In the genomic region with DNA sequence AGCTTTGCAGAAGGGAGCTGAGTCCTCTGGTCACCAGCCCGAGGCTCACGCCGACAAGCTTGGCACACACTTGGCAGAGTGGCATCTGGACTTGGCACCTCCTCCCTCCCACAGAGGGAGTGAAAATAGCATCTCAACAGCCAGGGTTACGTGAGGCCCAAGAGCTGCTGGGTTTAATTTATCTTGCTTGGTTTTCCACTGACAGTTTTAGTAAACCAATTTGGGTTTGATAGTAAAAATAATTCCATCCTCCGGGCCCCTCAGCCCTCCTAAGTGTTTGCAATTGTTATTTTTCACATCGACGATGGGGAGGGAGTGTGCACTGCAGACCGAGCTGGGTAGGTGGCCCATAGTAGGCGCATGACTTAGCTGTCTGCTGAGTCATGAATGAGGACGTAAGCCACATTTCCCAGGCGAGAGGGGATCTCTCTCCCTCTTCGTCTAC, we compare ENCODE assay signal across 17 cellular contexts.
DNase-seq lines count a peak whose midpoint lies in the region; ATAC-seq, FAIRE-seq and TF ChIP-seq lines count a peak whose summit lies in the region.
"Had no signal": no experiment of that assay in that cellular context is flagged by ENCODE, and none has a peak within 500 bp of the region (broad histone marks: within the 10 kb centered on the region; RNA-seq: fewer than 3 reads in every experiment).

No MANE protein-coding gene starts in this region.

- H3K4me1 Mint-ChIP-seq in astrocyte (ENCODE audit: low read depth, unreplicated experiment) (peaks cover 19% of the 10 kb centered on the region), neural progenitor cell (no peaks in the 10 kb centered on the region)

- intact Hi-C loops in left ventricle myocardium inferior (cut with micrococcal nuclease) (no loop called here), testis (cut with DNase I; ENCODE audit: low total_unique reads) (no loop called here)

- TF ChIP-seq CTCF in astrocyte (IDR thresholded peaks at IDR 0.05; ENCODE audit: insufficient read depth, low read depth, low read length) (no peak), left ventricle myocardium inferior (IDR thresholded peaks at IDR 0.05; ENCODE audit: borderline replicate concordance) (no peak), testis (IDR thresholded peaks at IDR 0.05) (no peak), neural progenitor cell (IDR thresholded peaks at IDR 0.05) (no peak)

- peak overlapping the region; percentile 88 for H3K27ac Mint-ChIP-seq in astrocyte (ENCODE audit: unreplicated experiment)
- no peak overlapping the region for H3K27ac Mint-ChIP-seq in neural progenitor cell

- H3K4me3 Mint-ChIP-seq in astrocyte (ENCODE audit: unreplicated experiment) (no peak overlapping the region), neural progenitor cell (no peak overlapping the region)

- peaks cover 18% of the 10 kb centered on the region for H3K4me1 ChIP-seq in astrocyte (ENCODE audit: insufficient read depth, low read length)
- H3K4me1 ChIP-seq in left ventricle myocardium inferior: peaks cover 8% of the 10 kb centered on the region
- no peaks in the 10 kb centered on the region for H3K4me1 ChIP-seq in testis
- H3K4me1 ChIP-seq in neural progenitor cell: no peaks in the 10 kb centered on the region
- H3K4me1 ChIP-seq: HAP-1, parathyroid adenoma, thyroid gland had no signal

- no peaks in the 10 kb centered on the region for H3K36me3 ChIP-seq in astrocyte (ENCODE audit: insufficient read depth, low read length)
- H3K36me3 ChIP-seq in left ventricle myocardium inferior: no peaks in the 10 kb centered on the region
- no peaks in the 10 kb centered on the region for H3K36me3 ChIP-seq in testis (ENCODE audit: low read depth, missing control alignments)
- no peaks in the 10 kb centered on the region for H3K36me3 ChIP-seq in neural progenitor cell
- H3K36me3 ChIP-seq: HAP-1, thyroid gland had no signal

- H3K79me2 ChIP-seq in astrocyte (ENCODE audit: insufficient read depth, low read length): no peaks in the 10 kb centered on the region
- H3K79me2 ChIP-seq in neural progenitor cell (ENCODE audit: low read depth): no peaks in the 10 kb centered on the region
- H3K79me2 ChIP-seq: parathyroid adenoma had no signal

- H3K4me3 ChIP-seq in astrocyte (ENCODE audit: insufficient read depth, low read depth, low read length) (no peak overlapping the region), left ventricle myocardium inferior (no peak overlapping the region), testis (no peak overlapping the region), neural progenitor cell (no peak overlapping the region)
- H3K4me3 ChIP-seq: HAP-1, thyroid gland had no signal

- H2AFZ ChIP-seq in astrocyte (ENCODE audit: low read depth, low read length) (no peak overlapping the region), neural progenitor cell (replicated peaks) (no peak overlapping the region)
- H2AFZ ChIP-seq: parathyroid adenoma had no signal

- H3K27me3 Mint-ChIP-seq in astrocyte (ENCODE audit: low read depth, unreplicated experiment): peaks cover 28% of the 10 kb centered on the region
- peaks cover 5% of the 10 kb centered on the region for H3K27me3 Mint-ChIP-seq in neural progenitor cell (ENCODE audit: insufficient read depth, low read depth)

- no peaks in the 10 kb centered on the region for H3K9me3 Mint-ChIP-seq in astrocyte (ENCODE audit: unreplicated experiment)
- H3K9me3 Mint-ChIP-seq in neural progenitor cell: no peaks in the 10 kb centered on the region

- peak; percentile 13 for FAIRE-seq in astrocyte (lab: Jason Lieb, UNC)
- FAIRE-seq: endothelial cell of umbilical vein had no signal

- H3K9ac ChIP-seq in astrocyte (ENCODE audit: low read length) (peak overlapping the region; percentile 26), neural progenitor cell (no peak overlapping the region)
- H3K9ac ChIP-seq: parathyroid adenoma had no signal

- peak overlapping the region; percentile 86 for H3K27ac ChIP-seq in astrocyte (ENCODE audit: low read depth, low read length)
- H3K27ac ChIP-seq in left ventricle myocardium inferior (replicated peaks): peak overlapping the region; percentile 78
- H3K27ac ChIP-seq in testis: no peak overlapping the region
- H3K27ac ChIP-seq in neural progenitor cell: no peak overlapping the region
- H3K27ac ChIP-seq: 22Rv1, parathyroid adenoma, thyroid gland had no signal

- DNase-seq in DMS 273 (lab: John Stamatoyannopoulos, UW; ENCODE audit: unreplicated experiment) (peak; percentile 27), DMS 273 treated with DMSO at 0.1 percent for 48 hours (lab: John Stamatoyannopoulos, UW) (no peak), astrocyte (ENCODE audit: low read depth) (peak; percentile 85), left ventricle myocardium inferior (peak; percentile 60), testis (peak; percentile 17), neural progenitor cell (ENCODE audit: low spot score) (no peak)
- DNase-seq in central memory CD4-positive, alpha-beta T cell: no peak
- DNase-seq: activated CD8-positive, alpha-beta memory T cell treated with anti-CD3 and anti-CD28 coated beads for 24 hours; NCI-H1105 treated with DMSO at 0.1 percent for 48 hours; NCI-H69; T-helper 1 cell; thyroid gland had no signal

- TF ChIP-seq POLR2A in testis (IDR thresholded peaks at IDR 0.05): no peak

- no peaks in the 10 kb centered on the region for H3F3A ChIP-seq in neural progenitor cell (ENCODE audit: low read depth)

- peak overlapping the region; percentile 72 for H3K4me2 ChIP-seq in astrocyte (ENCODE audit: low read length)
- H3K4me2 ChIP-seq in neural progenitor cell: no peak overlapping the region

- H3K27me3 ChIP-seq in astrocyte (ENCODE audit: insufficient read depth, low read length): peaks cover 5% of the 10 kb centered on the region
- no peaks in the 10 kb centered on the region for H3K27me3 ChIP-seq in left ventricle myocardium inferior (ENCODE audit: low read depth)
- H3K27me3 ChIP-seq in testis: no peaks in the 10 kb centered on the region
- peaks cover 5% of the 10 kb centered on the region for H3K27me3 ChIP-seq in neural progenitor cell
- H3K27me3 ChIP-seq: thyroid gland had no signal

- H3K36me3 Mint-ChIP-seq in astrocyte (ENCODE audit: low read depth, unreplicated experiment) (peaks cover 2% of the 10 kb centered on the region), neural progenitor cell (no peaks in the 10 kb centered on the region)

- H4K20me1 ChIP-seq in astrocyte (ENCODE audit: insufficient read depth, low read length) (no peaks in the 10 kb centered on the region), neural progenitor cell (ENCODE audit: low read depth) (no peaks in the 10 kb centered on the region)

- WGBS in testis, 2 donors: 54 to 64% methylated on average over 12 of the region's 12 CpGs

- no peak for ATAC-seq in GM18520 (IDR thresholded peaks at IDR 0.05; ENCODE audit: unreplicated experiment)

- H3K9me3 ChIP-seq in astrocyte (ENCODE audit: insufficient read depth, low read depth, low read length) (no peaks in the 10 kb centered on the region), left ventricle myocardium inferior (replicated peaks) (no peaks in the 10 kb centered on the region), testis (no peaks in the 10 kb centered on the region), neural progenitor cell (ENCODE audit: low read depth) (no peaks in the 10 kb centered on the region)
- H3K9me3 ChIP-seq: HAP-1, thyroid gland had no signal

Comparison
In these comparisons a context has a peak if more than half of its experiments do, and no peak if none do; other contexts are left out.
1. DNase-seq: peak in DMS 273 (single experiment), astrocyte (single experiment), left ventricle myocardium inferior (single experiment) and testis (single experiment); none in DMS 273 treated with DMSO at 0.1 percent for 48 hours (single experiment), central memory CD4-positive, alpha-beta T cell (single experiment) and neural progenitor cell (single experiment).
2. H3K27ac ChIP-seq: peak in astrocyte (single experiment) and left ventricle myocardium inferior (single experiment); none in testis (0 of 2) and neural progenitor cell (single experiment).